In the genomic region with DNA sequence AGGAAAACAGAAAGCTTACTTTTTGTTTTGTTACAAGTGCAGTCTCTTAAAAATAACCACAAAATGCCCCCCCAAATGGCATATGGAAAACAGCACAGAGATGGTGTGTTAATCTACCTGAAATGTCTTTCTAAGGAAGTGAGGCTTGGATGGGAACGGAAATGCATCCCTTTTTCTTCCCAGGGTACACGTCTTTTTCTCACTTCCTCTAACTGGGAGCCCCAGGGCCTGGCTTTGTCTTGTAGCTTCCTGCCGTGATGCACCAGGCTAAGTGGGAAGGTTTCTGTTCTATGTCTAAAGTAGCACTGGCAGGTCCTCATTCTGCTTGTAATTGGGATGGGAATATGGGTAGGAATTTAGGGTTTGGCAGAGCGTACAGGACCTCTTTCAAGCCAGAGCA, we compare ENCODE assay signal across 19 cellular contexts. TPM values are rescaled to one million over a fixed set of nuclear protein-coding genes. Genes with fewer than 3 reads are reported as not detected.
"Had no signal": no experiment of that assay in that cellular context is flagged by ENCODE, and none has a peak within 500 bp of the region (broad histone marks: within the 10 kb centered on the region; RNA-seq: fewer than 3 reads in every experiment).

No MANE protein-coding gene starts in this region.

- H3K27me3 Mint-ChIP-seq: effector memory CD8-positive, alpha-beta T cell; naive thymus-derived CD4-positive, alpha-beta T cell had no signal

- H3K4me3 Mint-ChIP-seq: activated naive CD4-positive, alpha-beta T cell treated with anti-CD3 and anti-CD28 coated beads for 36 hours; effector memory CD8-positive, alpha-beta T cell; naive thymus-derived CD4-positive, alpha-beta T cell had no signal

- ATAC-seq: effector memory CD8-positive, alpha-beta T cell; heart right ventricle; left colon; naive thymus-derived CD4-positive, alpha-beta T cell; pancreas; sciatic nerve had no signal

- H3K27ac Mint-ChIP-seq: activated naive CD4-positive, alpha-beta T cell treated with anti-CD3 and anti-CD28 coated beads for 36 hours; activated T-helper 2 cell treated with anti-CD3 and anti-CD28 coated beads, Interferon-gamma antibody, Interleukin-2, Interleukin-4, amounts not matched to agents 10 μg/mL and 5 μg/mL and 100 μg/mL, durations not matched to agents 14 hours and 24 hours and 36 hours had no signal

- DNase-seq: activated CD4-positive, alpha-beta T cell treated with anti-CD3 and anti-CD28 coated beads for 1 hour; activated CD4-positive, alpha-beta T cell treated with anti-CD3 and anti-CD28 coated beads, Interleukin-2, amount 50 U/mL, for 4 hours; activated naive CD4-positive, alpha-beta T cell treated with anti-CD3 and anti-CD28 coated beads for 36 hours; activated T-cell treated with anti-CD3 and anti-CD28 coated beads for 4 hours; dermis blood vessel endothelial cell; effector memory CD8-positive, alpha-beta T cell; heart right ventricle; left colon; naive thymus-derived CD4-positive, alpha-beta T cell; pancreas; spleen had no signal

- H3K9me3 Mint-ChIP-seq: activated naive CD4-positive, alpha-beta T cell treated with anti-CD3 and anti-CD28 coated beads for 36 hours; activated T-helper 2 cell treated with anti-CD3 and anti-CD28 coated beads, Interferon-gamma antibody, Interleukin-2, Interleukin-4, amounts not matched to agents 10 μg/mL and 5 μg/mL and 100 μg/mL, durations not matched to agents 14 hours and 24 hours and 36 hours; effector memory CD8-positive, alpha-beta T cell had no signal

RNA-seq across cellular contexts. Expression of a gene that starts 52.5 kb away (rescaled TPM):
- total RNA-seq: activated naive CD4-positive, alpha-beta T cell treated with anti-CD3 and anti-CD28 coated beads for 36 hours; activated T-helper 2 cell treated with anti-CD3 and anti-CD28 coated beads, Interferon-gamma antibody, Interleukin-2, Interleukin-4, amounts not matched to agents 10 μg/mL and 5 μg/mL and 100 μg/mL, durations not matched to agents 14 hours and 24 hours and 36 hours; chondrocyte; dermis blood vessel endothelial cell; epithelial cell of proximal tubule; heart right ventricle; left colon; lung; naive thymus-derived CD4-positive, alpha-beta T cell; pancreas; sciatic nerve; spleen; thoracic aorta; urinary bladder had no signal
- polyA plus RNA-seq: adipose tissue; heart right ventricle; lung; naive thymus-derived CD4-positive, alpha-beta T cell; pancreas; spleen; urinary bladder had no signal
